8 cellular contexts compared by ENCODE assay signal in the genomic region with DNA sequence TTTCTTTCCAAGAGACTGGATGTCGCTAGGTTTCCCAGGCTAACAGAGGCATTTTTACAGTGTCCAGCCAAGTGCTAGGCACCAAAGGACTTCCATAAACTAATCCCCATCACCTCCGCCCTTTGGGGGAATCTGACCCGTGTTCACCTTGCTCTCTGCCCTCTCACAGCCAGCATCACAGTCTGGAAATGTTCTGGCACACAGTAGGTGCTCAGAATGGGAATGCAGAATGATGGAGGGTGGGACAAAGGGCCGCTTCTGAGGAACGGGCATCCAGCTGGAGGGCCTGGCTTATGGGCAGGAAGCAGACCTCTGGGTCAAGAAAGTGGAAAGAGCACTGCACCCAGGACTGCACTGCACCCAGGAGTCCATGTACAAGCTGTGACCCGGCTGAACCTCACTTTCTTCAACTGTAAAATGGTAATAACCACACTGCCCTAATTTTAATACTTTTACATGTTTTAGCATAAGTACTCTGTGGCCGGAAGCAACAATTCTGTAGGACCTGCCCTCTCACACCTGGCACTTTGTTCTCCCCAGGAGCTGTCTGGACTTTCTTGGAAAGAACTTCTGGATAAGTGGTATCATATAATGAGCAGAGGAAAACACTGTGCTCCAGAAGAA. TPM values are rescaled to one million over a fixed set of nuclear protein-coding genes. Genes with fewer than 3 reads are reported as not detected.
A peak's percentile ranks its signal among the peaks of the same experiment; 100 is the strongest.
DNase-seq lines count a peak whose midpoint lies in the region; ATAC-seq and TF ChIP-seq lines count a peak whose summit lies in the region.

No MANE protein-coding gene starts in this region.

- no peaks in the 10 kb centered on the region for H3K27me3 Mint-ChIP-seq in activated naive CD4-positive, alpha-beta T cell treated with anti-CD3 and anti-CD28 coated beads, Interleukin-2, amount 50 U/mL, for 24 hours
- H3K27me3 Mint-ChIP-seq in type B pancreatic cell, result peaks cover 5% of the 10 kb centered on the region

- no peaks in the 10 kb centered on the region for H3K27me3 ChIP-seq in adrenal gland
- H3K27me3 ChIP-seq in lower lobe of right lung (ENCODE audit: low read depth), result no peaks in the 10 kb centered on the region

- intact Hi-C loops in adrenal gland (cut with DNase I), result loop anchor here (10.0 kb wide), 1 partner anchor 56 kb away; the partner anchor contains the start of gene SEC11A (in 2 of the 2)
- intact Hi-C loops in lower lobe of right lung (cut with DNase I), result no loop called here

- no peak for ATAC-seq in lower lobe of right lung
- ATAC-seq in HG03097 (IDR thresholded peaks at IDR 0.05; ENCODE audit: low FRiP score, unreplicated experiment), result no peak

- WGBS in adrenal gland, 4 donors, result 49 to 58% (median 53%) methylated on average over 7 of the region's 7 CpGs

- no peak for TF ChIP-seq POLR2A in adrenal gland (IDR thresholded peaks at IDR 0.05)

- no peak for DNase-seq in activated naive CD4-positive, alpha-beta T cell (lab: John Stamatoyannopoulos, UW)
- no peak for DNase-seq in adrenal gland
- no peak for DNase-seq in lower lobe of right lung
- DNase-seq in type B pancreatic cell (ENCODE audit: extremely low spot score, unreplicated experiment), result no peak
- no peak for DNase-seq in H4 (ENCODE audit: low spot score)
- no peak for DNase-seq in OCI-M2 (lab: John Stamatoyannopoulos, UW; ENCODE audit: unreplicated experiment)

- H3K4me1 ChIP-seq in adrenal gland (replicated peaks in 1 of 2) (peaks cover 5 to 27% of the 10 kb centered on the region in 2 donors), lower lobe of right lung (peaks cover 20% of the 10 kb centered on the region)

- H3K27ac Mint-ChIP-seq in activated naive CD4-positive, alpha-beta T cell treated with anti-CD3 and anti-CD28 coated beads, Interleukin-2, amount 50 U/mL, for 24 hours, result peak overlapping the region; percentile 83
- H3K27ac Mint-ChIP-seq in type B pancreatic cell, result peak overlapping the region; percentile 73

- TF ChIP-seq CTCF in adrenal gland (IDR thresholded peaks at IDR 0.05) (no peak), lower lobe of right lung (IDR thresholded peaks at IDR 0.05) (no peak), type B pancreatic cell (conservative IDR thresholded peaks at IDR 0.05) (no peak)

- H3K4me1 Mint-ChIP-seq in activated naive CD4-positive, alpha-beta T cell treated with anti-CD3 and anti-CD28 coated beads, Interleukin-2, amount 50 U/mL, for 24 hours, result peaks cover 29% of the 10 kb centered on the region
- peaks cover 16% of the 10 kb centered on the region for H3K4me1 Mint-ChIP-seq in type B pancreatic cell (ENCODE audit: unreplicated experiment)

- no peaks in the 10 kb centered on the region for H3K9me3 Mint-ChIP-seq in activated naive CD4-positive, alpha-beta T cell treated with anti-CD3 and anti-CD28 coated beads, Interleukin-2, amount 50 U/mL, for 24 hours
- H3K9me3 Mint-ChIP-seq in type B pancreatic cell, result no peaks in the 10 kb centered on the region

- H3K36me3 ChIP-seq in adrenal gland (replicated peaks in 1 of 2) (no peaks in the 10 kb centered on the region), lower lobe of right lung (no peaks in the 10 kb centered on the region)

- H3K4me3 ChIP-seq in adrenal gland, result peak overlapping the region in 1 of 4 donors; percentile 56
- H3K4me3 ChIP-seq in lower lobe of right lung, result peak overlapping the region; percentile 68

- H3K9me3 ChIP-seq in adrenal gland (replicated peaks in 1 of 3) (no peaks in the 10 kb centered on the region), lower lobe of right lung (no peaks in the 10 kb centered on the region)

- H3K27ac ChIP-seq in adrenal gland (peak overlapping the region in 4 of 5 donors; percentile 56 to 85 (median 60)), lower lobe of right lung (peak overlapping the region; percentile 70)

- H3K36me3 Mint-ChIP-seq in activated naive CD4-positive, alpha-beta T cell treated with anti-CD3 and anti-CD28 coated beads, Interleukin-2, amount 50 U/mL, for 24 hours, result no peaks in the 10 kb centered on the region
- no peaks in the 10 kb centered on the region for H3K36me3 Mint-ChIP-seq in type B pancreatic cell

- peak overlapping the region; percentile 82 for H3K4me3 Mint-ChIP-seq in activated naive CD4-positive, alpha-beta T cell treated with anti-CD3 and anti-CD28 coated beads, Interleukin-2, amount 50 U/mL, for 24 hours
- H3K4me3 Mint-ChIP-seq in type B pancreatic cell, result peak overlapping the region; percentile 83

RNA-seq across cellular contexts. Expression of gene NMB, which starts 0.9 kb away (rescaled TPM):
- total RNA-seq in adrenal gland (10 to 100 TPM in 7 of 8 donors, 1 to 10 TPM in 1; 7.5 to 34.1 (median 17.4) TPM), lower lobe of right lung (10.4 TPM), type B pancreatic cell (ENCODE audit: low replicate concordance) (7.4 and 8.2 TPM in 2 replicates)
- polyA plus RNA-seq in adrenal gland, result 10 to 100 TPM in 1 of 3 donors, 1 to 10 TPM in 2; 8.0 to 19.2 (median 10.0) TPM
- 11.3 and 28.5 TPM in 2 replicates for total RNA-seq in H4 (2014; rRNA removed; shearing (Covaris generic))

RNA-seq across cellular contexts. Expression of gene WDR73, which starts 4.8 kb away (rescaled TPM):
- total RNA-seq in adrenal gland, result 10 to 100 TPM in 7 of 8 donors, 1 to 10 TPM in 1; 8.3 to 39.6 (median 31.4) TPM
- polyA plus RNA-seq in adrenal gland, result 10 to 100 TPM; 24.1 to 45.4 (median 38.3) TPM
- 29.9 TPM for total RNA-seq in lower lobe of right lung
- 42.9 and 51.8 TPM in 2 replicates for total RNA-seq in type B pancreatic cell (ENCODE audit: low replicate concordance)
- total RNA-seq in H4 (2014; rRNA removed; shearing (Covaris generic)), result 17.9 and 27.1 TPM in 2 replicates

RNA-seq across cellular contexts. Expression of gene SEC11A, which starts 57.0 kb away (rescaled TPM):
- total RNA-seq in adrenal gland (100 to 1,000 TPM; 130 to 194 (median 165) TPM), lower lobe of right lung (205 TPM), type B pancreatic cell (ENCODE audit: low replicate concordance) (178 and 185 TPM in 2 replicates)
- 100 to 1,000 TPM; 156 to 240 (median 169) TPM for polyA plus RNA-seq in adrenal gland
- 186 and 244 TPM in 2 replicates for total RNA-seq in H4 (2014; rRNA removed; shearing (Covaris generic))

RNA-seq across cellular contexts. Expression of gene ZSCAN2, which starts 58.1 kb away (rescaled TPM):
- 10 to 100 TPM in 6 of 8 donors, 1 to 10 TPM in 2; 5.2 to 16.9 (median 10.7) TPM for total RNA-seq in adrenal gland
- polyA plus RNA-seq in adrenal gland, result 1 to 10 TPM; 3.8 to 5.2 (median 4.1) TPM
- 6.9 TPM for total RNA-seq in lower lobe of right lung
- 18.4 and 26.2 TPM in 2 replicates for total RNA-seq in type B pancreatic cell (ENCODE audit: low replicate concordance)
- total RNA-seq in H4 (2014; rRNA removed; shearing (Covaris generic)), result 7.6 and 7.8 TPM in 2 replicates
